Comparison of ENCODE assay signal across 20 cellular contexts in genomic region chr17:81019563-81020442, GRCh38. TPM values are rescaled to one million over a fixed set of nuclear protein-coding genes. Genes with fewer than 3 reads are reported as not detected.
DNase-seq lines count a peak whose midpoint lies in the region; ATAC-seq, FAIRE-seq and TF ChIP-seq lines count a peak whose summit lies in the region.
"Had no signal": no experiment of that assay in that cellular context is flagged by ENCODE, and none has a peak within 500 bp of the region (broad histone marks: within the 10 kb centered on the region; RNA-seq: fewer than 3 reads in every experiment).

No MANE protein-coding gene starts in this region.

- no peak overlapping the region for H3K4me3 ChIP-seq in esophagus squamous epithelium
- no peak overlapping the region for H3K4me3 ChIP-seq in osteoblast (ENCODE audit: insufficient read depth, low read length)
- H3K4me3 ChIP-seq: GM23338, prostate gland had no signal

- TF ChIP-seq POLR2A in esophagus squamous epithelium (IDR thresholded peaks at IDR 0.05) (no peak), GM12892 (IDR thresholded peaks at IDR 0.05; ENCODE audit: low read depth, low read length) (no peak)

- no peak for ATAC-seq in CD4-positive, alpha-beta T cell (ENCODE audit: poor library complexity)
- ATAC-seq in HG02981 (IDR thresholded peaks at IDR 0.05; ENCODE audit: unreplicated experiment): no peak
- ATAC-seq: PC-3, SK-N-SH treated with all-trans-retinoic acid at 6 μM for 48 hours had no signal

- no peak overlapping the region for H2AFZ ChIP-seq in osteoblast (ENCODE audit: low read length)
- H2AFZ ChIP-seq: GM23338 had no signal

- H3K27ac ChIP-seq in CD4-positive, alpha-beta T cell (ENCODE audit: low read depth, low read length): no peak overlapping the region
- H3K27ac ChIP-seq in esophagus squamous epithelium (peak overlapping the region; percentile 4 to 79 (median 68)), osteoblast (ENCODE audit: low read depth, low read length) (no peak overlapping the region)
- H3K27ac ChIP-seq: brain microvascular endothelial cell had no signal

- intact Hi-C loops in CD4-positive, alpha-beta T cell (cut with DNase I, micrococcal nuclease): loop anchor here in 1 of 2 experiments (10.0 kb wide), 1 partner anchor 465 kb away; no protein-coding TSS in a partner anchor
- intact Hi-C loops in esophagus squamous epithelium (cut with DNase I): loop anchor here (10.0 kb wide), 1 partner anchor 75 kb away; no protein-coding TSS in a partner anchor

- no peaks in the 10 kb centered on the region for H4K20me1 ChIP-seq in osteoblast (ENCODE audit: insufficient read depth, low read length)

- peak overlapping the region; percentile 34 for H3K4me3 Mint-ChIP-seq in CD4-positive, alpha-beta T cell
- H3K4me3 Mint-ChIP-seq in IgD-negative memory B cell: peak overlapping the region in 2 of 4 donors; percentile 71 to 84
- H3K4me3 Mint-ChIP-seq: GM23338 had no signal

- FAIRE-seq in GM12892 (lab: Jason Lieb, UNC): no peak

- H3K27me3 ChIP-seq in CD4-positive, alpha-beta T cell (ENCODE audit: control insufficient read depth, insufficient read depth, low read length): no peaks in the 10 kb centered on the region
- H3K27me3 ChIP-seq in esophagus squamous epithelium (peaks cover 0 to 4% (median 0%) of the 10 kb centered on the region in 4 donors), osteoblast (ENCODE audit: insufficient read depth, low read length) (peaks cover 4% of the 10 kb centered on the region)
- H3K27me3 ChIP-seq: brain microvascular endothelial cell had no signal

- no peaks in the 10 kb centered on the region for H3K36me3 Mint-ChIP-seq in CD4-positive, alpha-beta T cell (ENCODE audit: low read depth)
- H3K36me3 Mint-ChIP-seq in IgD-negative memory B cell: peaks cover 4% of the 10 kb centered on the region

- H3K4me1 Mint-ChIP-seq in CD4-positive, alpha-beta T cell (ENCODE audit: low read depth): peaks cover 34% of the 10 kb centered on the region
- peaks cover 12 to 16% (median 15%) of the 10 kb centered on the region in 3 donors for H3K4me1 Mint-ChIP-seq in IgD-negative memory B cell

- peak overlapping the region; percentile 93 for H3K27ac Mint-ChIP-seq in CD4-positive, alpha-beta T cell
- peak overlapping the region in 2 of 3 donors; percentile 25 to 89 for H3K27ac Mint-ChIP-seq in IgD-negative memory B cell
- H3K27ac Mint-ChIP-seq: GM23338 had no signal

- H3K79me2 ChIP-seq in osteoblast (ENCODE audit: insufficient read depth, low read length): no peaks in the 10 kb centered on the region

- CTCF ChIA-PET in CD4-positive, alpha-beta T cell (lab: Charles Lee): interaction anchor here (1.2 to 1.6 kb wide), 2 partner anchors 78 to 82 kb away, joined by 3 to 7 read pairs; no protein-coding TSS in a partner anchor

- POLR2A ChIA-PET in CD4-positive, alpha-beta T cell (lab: Charles Lee): interaction anchor here (0.6 to 0.9 kb wide), 3 partner anchors 13 to 1023 kb away, joined by 3 to 4 read pairs (median 3); no protein-coding TSS in a partner anchor

- 78 to 82% methylated on average over 17 to 19 of the region's 24 CpGs for WGBS in esophagus squamous epithelium, 2 donors

- H3K4me1 ChIP-seq in esophagus squamous epithelium (peaks cover 31 to 65% (median 42%) of the 10 kb centered on the region in 3 donors), osteoblast (ENCODE audit: insufficient read depth, low read length) (peaks cover 8% of the 10 kb centered on the region)
- H3K4me1 ChIP-seq: prostate gland had no signal

- H3K36me3 ChIP-seq in esophagus squamous epithelium (no peaks in the 10 kb centered on the region), osteoblast (ENCODE audit: insufficient read depth, low read length) (no peaks in the 10 kb centered on the region)
- H3K36me3 ChIP-seq: brain microvascular endothelial cell, prostate gland had no signal

- H3K27me3 Mint-ChIP-seq in CD4-positive, alpha-beta T cell: no peaks in the 10 kb centered on the region
- H3K27me3 Mint-ChIP-seq in IgD-negative memory B cell: peaks cover 4% of the 10 kb centered on the region

- no peak for TF ChIP-seq CTCF in CD4-positive, alpha-beta T cell (IDR thresholded peaks at IDR 0.05)
- TF ChIP-seq CTCF in esophagus squamous epithelium (IDR thresholded peaks at IDR 0.05) (no peak), osteoblast (IDR thresholded peaks at IDR 0.05; ENCODE audit: extremely low read depth, low read depth, low read length) (no peak)

- H3K4me2 ChIP-seq in osteoblast (ENCODE audit: insufficient read depth, low read length): no peak overlapping the region
- H3K4me2 ChIP-seq: GM23338 had no signal

- no peak for DNase-seq in CD4-positive, alpha-beta T cell
- DNase-seq in esophagus squamous epithelium (lab: John Stamatoyannopoulos, UW): no peak
- peak; percentile 43 for DNase-seq in osteoblast (ENCODE audit: insufficient read length, low spot score, missing footprints)
- no peak for DNase-seq in HPDE6-E6E7 (ENCODE audit: extremely low spot score)
- no peak for DNase-seq in GM12892 (ENCODE audit: insufficient read length)
- DNase-seq: activated CD8-positive, alpha-beta memory T cell treated with anti-CD3 and anti-CD28 coated beads, Interleukin-2, amount 50 U/mL, for 48 hours; activated naive CD4-positive, alpha-beta T cell treated with Interleukin-2 at 50 U/mL for 16 hours; AML-193; brain microvascular endothelial cell; DMS79 treated with DMSO at 0.1 percent for 48 hours; hippocampal formation; MV-4-11; NCI-H2107; PC-3; substantia nigra had no signal

- no peaks in the 10 kb centered on the region for H3K9me3 ChIP-seq in CD4-positive, alpha-beta T cell (ENCODE audit: control insufficient read depth, low read length)
- H3K9me3 ChIP-seq in esophagus squamous epithelium: no peaks in the 10 kb centered on the region
- H3K9me3 ChIP-seq in osteoblast (ENCODE audit: low read depth, low read length): no peaks in the 10 kb centered on the region
- H3K9me3 ChIP-seq: prostate gland had no signal

- no peaks in the 10 kb centered on the region for H3K9me3 Mint-ChIP-seq in CD4-positive, alpha-beta T cell
- peaks cover 0 to 6% (median 5%) of the 10 kb centered on the region in 3 donors for H3K9me3 Mint-ChIP-seq in IgD-negative memory B cell

RNA-seq across cellular contexts. Expression of gene BAIAP2, which starts 15.1 kb away (rescaled TPM):
- 1 to 10 TPM; 4.2 to 4.9 TPM for total RNA-seq in CD4-positive, alpha-beta T cell
- polyA plus RNA-seq in IgD-negative memory B cell: 0.48 TPM
- total RNA-seq in esophagus squamous epithelium (100 to 1,000 TPM in 3 of 4 donors, 10 to 100 TPM in 1; 87.8 to 175 (median 105) TPM), osteoblast (15.6 and 19.4 TPM in 2 replicates)
- polyA plus RNA-seq in GM12892 (2012; ENCODE audit: missing spikeins): 1.5 TPM

RNA-seq across cellular contexts. Expression of gene CHMP6, which starts 28.2 kb away (rescaled TPM):
- total RNA-seq in CD4-positive, alpha-beta T cell: 10 to 100 TPM; 11.5 to 13.3 TPM
- 30.2 TPM for polyA plus RNA-seq in IgD-negative memory B cell
- total RNA-seq in esophagus squamous epithelium (10 to 100 TPM; 16.7 to 23.8 (median 22.1) TPM), osteoblast (21.4 and 21.8 TPM in 2 replicates)
- 11.9 TPM for polyA plus RNA-seq in GM12892 (2012; ENCODE audit: missing spikeins)

Comparison
In these comparisons a context has a peak if more than half of its experiments do, and no peak if none do; other contexts are left out.
1. H3K27ac ChIP-seq: peak in esophagus squamous epithelium (4 of 4); none in CD4-positive, alpha-beta T cell (single experiment) and osteoblast (single experiment).